19 cellular contexts compared by ENCODE assay signal in genomic region chr2:80147690-80148089, GRCh38.
A peak's percentile ranks its signal among the peaks of the same experiment; 100 is the strongest.
DNase-seq lines count a peak whose midpoint lies in the region; ATAC-seq and TF ChIP-seq lines count a peak whose summit lies in the region.
"Had no signal": no experiment of that assay in that cellular context is flagged by ENCODE, and none has a peak within 500 bp of the region (broad histone marks: within the 10 kb centered on the region; RNA-seq: fewer than 3 reads in every experiment).

No MANE protein-coding gene starts in this region.

- H3K27me3 ChIP-seq in SK-N-SH (ENCODE audit: insufficient read depth) = no peaks in the 10 kb centered on the region
- no peaks in the 10 kb centered on the region for H3K27me3 ChIP-seq in esophagus muscularis mucosa
- H3K27me3 ChIP-seq in thyroid gland = no peaks in the 10 kb centered on the region
- H3K27me3 ChIP-seq in left ventricle myocardium inferior (ENCODE audit: low read depth) = no peaks in the 10 kb centered on the region

- no peak overlapping the region for H3K9ac ChIP-seq in SK-N-SH

- H4K20me1 ChIP-seq in SK-N-SH (ENCODE audit: insufficient read depth) = no peaks in the 10 kb centered on the region

- ATAC-seq in SK-N-SH treated with all-trans-retinoic acid at 6 μM for 48 hours = no peak
- ATAC-seq: A549 had no signal

- intact Hi-C loops in esophagus muscularis mucosa (cut with DNase I) (no loop called here), thyroid gland (cut with DNase I) (no loop called here), left ventricle myocardium inferior (cut with micrococcal nuclease) (no loop called here)

- H3K4me2 ChIP-seq in SK-N-SH = no peak overlapping the region
- H3K4me2 ChIP-seq: A549 had no signal

- no peaks in the 10 kb centered on the region for H3F3A ChIP-seq in SK-N-SH (replicated peaks; ENCODE audit: insufficient read depth)

- POLR2A ChIA-PET in SK-N-SH (lab: Yijun Ruan, JAX) = no interaction called here

- no peak overlapping the region for H3K27ac ChIP-seq in SK-N-SH (ENCODE audit: low read depth in 2 of 2, low read length in 1 of 2)
- no peak overlapping the region for H3K27ac ChIP-seq in esophagus muscularis mucosa (replicated peaks in 1 of 4)
- peak overlapping the region in 2 of 3 donors; percentile 11 to 83 for H3K27ac ChIP-seq in thyroid gland
- no peak overlapping the region for H3K27ac ChIP-seq in left ventricle myocardium inferior (replicated peaks)
- H3K27ac ChIP-seq: A549 had no signal

- CTCF ChIA-PET in SK-N-SH (lab: Yijun Ruan, JAX) = interaction anchor here (1.9 kb wide), 1 partner anchor 74 kb away, joined by 4 read pairs; no protein-coding TSS in a partner anchor

- WGBS in SK-N-SH (ENCODE audit: low lambda C conversion rate) = 20% methylated on average over 3 of the region's 3 CpGs
- WGBS in esophagus muscularis mucosa = 71% methylated on average over 3 of the region's 3 CpGs
- WGBS in thyroid gland, 2 donors = 71 to 80% methylated on average over 3 of the region's 3 CpGs

- H3K9me3 ChIP-seq in SK-N-SH (no peaks in the 10 kb centered on the region), esophagus muscularis mucosa (no peaks in the 10 kb centered on the region), thyroid gland (no peaks in the 10 kb centered on the region), left ventricle myocardium inferior (replicated peaks) (no peaks in the 10 kb centered on the region)
- H3K9me3 ChIP-seq: HAP-1 had no signal

- no peaks in the 10 kb centered on the region for H3K36me3 ChIP-seq in SK-N-SH (replicated peaks in 1 of 2; ENCODE audit: control insufficient read depth in 1 of 2, insufficient read depth in 2 of 2, low read length in 1 of 2)
- H3K36me3 ChIP-seq in esophagus muscularis mucosa = no peaks in the 10 kb centered on the region
- no peaks in the 10 kb centered on the region for H3K36me3 ChIP-seq in thyroid gland
- no peaks in the 10 kb centered on the region for H3K36me3 ChIP-seq in left ventricle myocardium inferior
- H3K36me3 ChIP-seq: HAP-1 had no signal

- no peaks in the 10 kb centered on the region for H3K79me2 ChIP-seq in SK-N-SH (ENCODE audit: insufficient read depth)

- TF ChIP-seq RAD21 in SK-N-SH (IDR thresholded peaks at IDR 0.05; ENCODE audit: low read length) = no peak

- no peak for TF ChIP-seq CTCF in SK-N-SH (IDR thresholded peaks at IDR 0.05)
- no peak for TF ChIP-seq CTCF in esophagus muscularis mucosa (IDR thresholded peaks at IDR 0.05)
- no peak for TF ChIP-seq CTCF in thyroid gland (IDR thresholded peaks at IDR 0.05)
- no peak for TF ChIP-seq CTCF in left ventricle myocardium inferior (IDR thresholded peaks at IDR 0.05; ENCODE audit: borderline replicate concordance)

- no peak overlapping the region for H2AFZ ChIP-seq in SK-N-SH (ENCODE audit: low read depth)

- TF ChIP-seq POLR2A in esophagus muscularis mucosa (IDR thresholded peaks at IDR 0.05; ENCODE audit: low read depth) (no peak), thyroid gland (IDR thresholded peaks at IDR 0.05) (no peak)

- no peak for TF ChIP-seq EP300 in SK-N-SH (IDR thresholded peaks at IDR 0.05; ENCODE audit: borderline replicate concordance in 1 of 2, low read depth in 1 of 2, low read length in 1 of 2)
- TF ChIP-seq EP300 in esophagus muscularis mucosa (IDR thresholded peaks at IDR 0.05) = no peak

- no peaks in the 10 kb centered on the region for H3K9me2 ChIP-seq in SK-N-SH

- H3K4me1 ChIP-seq in SK-N-SH (ENCODE audit: control insufficient read depth in 1 of 2, insufficient read depth in 2 of 2, low read depth in 1 of 2, low read length in 1 of 2) (peaks cover 0 to 2% of the 10 kb centered on the region in 2 experiments; a peak in 1 of 4 replicates), esophagus muscularis mucosa (no peaks in the 10 kb centered on the region), thyroid gland (peaks cover 16 to 23% of the 10 kb centered on the region in 2 donors), left ventricle myocardium inferior (no peaks in the 10 kb centered on the region)
- H3K4me1 ChIP-seq: A549, HAP-1 had no signal

- H3K4me3 ChIP-seq in SK-N-SH (ENCODE audit: low read depth in 2 of 2, low read length in 1 of 2) (no peak overlapping the region), esophagus muscularis mucosa (no peak overlapping the region), thyroid gland (replicated peaks in 1 of 3) (no peak overlapping the region), left ventricle myocardium inferior (no peak overlapping the region)
- H3K4me3 ChIP-seq: A549, HAP-1 had no signal

- DNase-seq in SK-N-SH (no peak), esophagus muscularis mucosa (ENCODE audit: extremely low spot score) (peak; percentile 31), thyroid gland (no peak), T-helper 9 cell (no peak), left ventricle myocardium inferior (no peak)
- DNase-seq: 8988T; ACHN; AML-193; C1 segment of cervical spinal cord; Calu3; CD4-positive, alpha-beta memory T cell; COR-L47; DMS153; DND-41; GOT3; HFFc6 had no signal

TF ChIP-seq in SK-N-SH treated with all-trans-retinoic acid at 6 μM for 48 hours, 23 proteins besides CTCF, POLR2A, EP300 and RAD21:
- TF ChIP-seq, protein P1, sequence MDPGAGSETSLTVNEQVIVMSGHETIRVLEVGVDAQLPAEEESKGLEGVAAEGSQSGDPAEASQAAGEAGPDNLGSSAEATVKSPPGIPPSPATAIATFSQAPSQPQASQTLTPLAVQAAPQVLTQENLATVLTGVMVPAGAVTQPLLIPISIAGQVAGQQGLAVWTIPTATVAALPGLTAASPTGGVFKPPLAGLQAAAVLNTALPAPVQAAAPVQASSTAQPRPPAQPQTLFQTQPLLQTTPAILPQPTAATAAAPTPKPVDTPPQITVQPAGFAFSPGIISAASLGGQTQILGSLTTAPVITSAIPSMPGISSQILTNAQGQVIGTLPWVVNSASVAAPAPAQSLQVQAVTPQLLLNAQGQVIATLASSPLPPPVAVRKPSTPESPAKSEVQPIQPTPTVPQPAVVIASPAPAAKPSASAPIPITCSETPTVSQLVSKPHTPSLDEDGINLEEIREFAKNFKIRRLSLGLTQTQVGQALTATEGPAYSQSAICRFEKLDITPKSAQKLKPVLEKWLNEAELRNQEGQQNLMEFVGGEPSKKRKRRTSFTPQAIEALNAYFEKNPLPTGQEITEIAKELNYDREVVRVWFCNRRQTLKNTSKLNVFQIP (CRISPR knock-in tag; IDR thresholded peaks at IDR 0.05; ENCODE audit: borderline replicate concordance, low read depth) = no peak
- TF ChIP-seq ZFP3 (CRISPR knock-in tag; IDR thresholded peaks at IDR 0.05) (no peak), ISL1 (CRISPR knock-in tag; IDR thresholded peaks at IDR 0.05) (peak; percentile 85)

TF ChIP-seq in SK-N-SH, 30 proteins besides CTCF, POLR2A, EP300 and RAD21:
- TF ChIP-seq RFX5 (IDR thresholded peaks at IDR 0.05; ENCODE audit: low read length) (no peak), GABPA (IDR thresholded peaks at IDR 0.05; ENCODE audit: low read depth) (no peak), TEAD4 (IDR thresholded peaks at IDR 0.05; ENCODE audit: borderline replicate concordance, insufficient read depth) (no peak), CHD2 (IDR thresholded peaks at IDR 0.05; ENCODE audit: low read length, partially characterized antibody) (no peak), MXI1 (IDR thresholded peaks at IDR 0.05; ENCODE audit: low read depth, low read length) (no peak)

Comparison
In these comparisons a context has a peak if more than half of its experiments do, and no peak if none do; other contexts are left out.
1. H3K27ac ChIP-seq: peak in thyroid gland (2 of 3); none in SK-N-SH (0 of 2), esophagus muscularis mucosa (0 of 4) and left ventricle myocardium inferior (single experiment).